ENCODE assay signal across 1 cellular context in the genomic region with DNA sequence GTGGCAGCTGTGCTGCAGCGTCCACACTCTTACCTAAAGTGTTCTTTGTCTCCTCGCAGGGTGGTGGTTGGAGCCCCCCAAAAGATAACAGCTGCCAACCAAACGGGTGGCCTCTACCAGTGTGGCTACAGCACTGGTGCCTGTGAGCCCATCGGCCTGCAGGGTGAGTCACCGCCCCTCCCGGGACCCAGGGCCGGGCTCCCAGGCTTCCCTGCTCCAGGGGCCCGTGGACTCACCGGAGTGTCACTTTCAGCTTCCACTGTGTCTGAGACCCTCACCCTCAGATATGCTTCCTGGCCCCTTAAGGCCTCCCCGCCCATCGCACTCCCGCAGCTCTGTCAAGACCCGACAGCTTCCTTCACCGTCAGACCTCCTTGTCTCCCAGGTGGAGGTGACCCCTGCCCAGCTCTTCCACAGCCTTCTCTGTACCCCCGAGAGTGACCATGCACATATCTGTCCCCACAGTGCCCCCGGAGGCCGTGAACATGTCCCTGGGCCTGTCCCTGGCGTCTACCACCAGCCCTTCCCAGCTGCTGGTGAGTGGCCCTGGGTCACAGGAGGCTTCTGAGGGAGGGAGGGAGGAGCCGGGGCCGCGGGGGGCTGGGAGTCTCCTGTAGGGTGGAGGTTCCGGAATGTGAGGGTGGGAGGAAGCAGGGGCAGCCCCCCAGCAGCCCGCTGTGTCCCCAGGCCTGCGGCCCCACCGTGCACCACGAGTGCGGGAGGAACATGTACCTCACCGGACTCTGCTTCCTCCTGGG.
TF ChIP-seq lines count a peak whose summit lies in the region.

No MANE protein-coding gene starts in this region.

TF ChIP-seq in GM23338, 12 proteins besides CTCF, POLR2A, EP300 and RAD21:
- TF ChIP-seq, protein P1, sequence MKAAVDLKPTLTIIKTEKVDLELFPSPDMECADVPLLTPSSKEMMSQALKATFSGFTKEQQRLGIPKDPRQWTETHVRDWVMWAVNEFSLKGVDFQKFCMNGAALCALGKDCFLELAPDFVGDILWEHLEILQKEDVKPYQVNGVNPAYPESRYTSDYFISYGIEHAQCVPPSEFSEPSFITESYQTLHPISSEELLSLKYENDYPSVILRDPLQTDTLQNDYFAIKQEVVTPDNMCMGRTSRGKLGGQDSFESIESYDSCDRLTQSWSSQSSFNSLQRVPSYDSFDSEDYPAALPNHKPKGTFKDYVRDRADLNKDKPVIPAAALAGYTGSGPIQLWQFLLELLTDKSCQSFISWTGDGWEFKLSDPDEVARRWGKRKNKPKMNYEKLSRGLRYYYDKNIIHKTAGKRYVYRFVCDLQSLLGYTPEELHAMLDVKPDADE (IDR thresholded peaks at IDR 0.05) = no peak
- TF ChIP-seq EZH2phosphoT487 (IDR thresholded peaks at IDR 0.05; ENCODE audit: unreplicated experiment) (no peak), CREB1 (CRISPR knock-in tag; IDR thresholded peaks at IDR 0.05; ENCODE audit: low read depth) (no peak), ZNF114 (CRISPR knock-in tag; IDR thresholded peaks at IDR 0.05) (no peak)
